ENCODE assay signal across 11 cellular contexts in genomic region chr13:40651866-40652587, GRCh38. TPM values are rescaled to one million over a fixed set of nuclear protein-coding genes. Genes with fewer than 3 reads are reported as not detected.
DNase-seq lines count a peak whose midpoint lies in the region; ATAC-seq and TF ChIP-seq lines count a peak whose summit lies in the region.
"Had no signal": no experiment of that assay in that cellular context is flagged by ENCODE, and none has a peak within 500 bp of the region (broad histone marks: within the 10 kb centered on the region; RNA-seq: fewer than 3 reads in every experiment).

No MANE protein-coding gene starts in this region.

- no peaks in the 10 kb centered on the region for H3K27me3 ChIP-seq in Karpas-422 (ENCODE audit: low read length)
- H3K27me3 ChIP-seq in gastrocnemius medialis: no peaks in the 10 kb centered on the region

- no peaks in the 10 kb centered on the region for H3K9me3 Mint-ChIP-seq in mesothelial cell of epicardium

- H3K27ac ChIP-seq in Karpas-422 (ENCODE audit: low read length) (peak overlapping the region; percentile 74), gastrocnemius medialis (peak overlapping the region in 1 of 4 donors; percentile 73)
- H3K27ac ChIP-seq: 22Rv1 had no signal

- H2AFZ ChIP-seq in Karpas-422 (ENCODE audit: low read length): no peak overlapping the region

- H3K9me2 ChIP-seq in Karpas-422 (replicated peaks; ENCODE audit: insufficient read depth, low read length): no peaks in the 10 kb centered on the region

- no peaks in the 10 kb centered on the region for H3K27me3 Mint-ChIP-seq in mesothelial cell of epicardium (ENCODE audit: low read depth)

- TF ChIP-seq CTCF in mesothelial cell of epicardium (IDR thresholded peaks at IDR 0.05; ENCODE audit: unreplicated experiment): no peak
- no peak for TF ChIP-seq CTCF in mucosa of descending colon (IDR thresholded peaks at IDR 0.05)
- TF ChIP-seq CTCF in gastrocnemius medialis (IDR thresholded peaks at IDR 0.05 in 4 of 5, conservative IDR thresholded peaks at IDR 0.05 in 1 of 5): no peak

- H3K36me3 ChIP-seq in Karpas-422 (ENCODE audit: insufficient read depth, low read length): no peaks in the 10 kb centered on the region
- no peaks in the 10 kb centered on the region for H3K36me3 ChIP-seq in mucosa of descending colon (ENCODE audit: low read depth)
- H3K36me3 ChIP-seq in gastrocnemius medialis: no peaks in the 10 kb centered on the region

- peak overlapping the region; percentile 54 for H3K4me2 ChIP-seq in Karpas-422 (ENCODE audit: low read depth, low read length, poor library complexity, severe bottlenecking)

- H3K4me3 Mint-ChIP-seq in mesothelial cell of epicardium: no peak overlapping the region

- DNase-seq in DMS79 treated with DMSO at 0.1 percent for 48 hours (lab: John Stamatoyannopoulos, UW) (peak; percentile 2), DMS79 (lab: John Stamatoyannopoulos, UW) (no peak), Karpas-422 (peak; percentile 78), mesothelial cell of epicardium (ENCODE audit: low spot score in 2 of 2, unreplicated experiment in 2 of 2) (no peak), mucosa of descending colon (no peak), SIG-M5 (lab: John Stamatoyannopoulos, UW) (no peak), gastrocnemius medialis (no peak)
- DNase-seq: aorta, T1000 had no signal

- H3K9me3 ChIP-seq in Karpas-422 (ENCODE audit: low read length) (no peaks in the 10 kb centered on the region), mucosa of descending colon (no peaks in the 10 kb centered on the region), gastrocnemius medialis (no peaks in the 10 kb centered on the region)

- H4K20me1 ChIP-seq in Karpas-422 (ENCODE audit: insufficient read depth, low read depth, low read length): peaks cover 51% of the 10 kb centered on the region; the same call in 1 of the 2 replicates

- TF ChIP-seq POLR2A in gastrocnemius medialis (IDR thresholded peaks at IDR 0.05): no peak

- in situ Hi-C loops in gastrocnemius medialis (cut with MboI; ENCODE audit: low sequenced_read_pairs in 4 of 4): loop anchor here in 2 of 4 donors (25.0 kb wide), 2 partner anchors 115 to 415 kb away; no protein-coding TSS in a partner anchor

- H3K4me1 Mint-ChIP-seq in mesothelial cell of epicardium: peaks cover 61% of the 10 kb centered on the region

- H3K9ac ChIP-seq in Karpas-422 (ENCODE audit: low read length): peak overlapping the region; percentile 28; the same call in 1 of the 2 replicates

- peaks cover 97% of the 10 kb centered on the region for H3K79me2 ChIP-seq in Karpas-422 (ENCODE audit: low read length)

- H3K4me1 ChIP-seq in Karpas-422 (ENCODE audit: low read length) (peaks cover 98% of the 10 kb centered on the region), mucosa of descending colon (ENCODE audit: low read depth) (peaks cover 43% of the 10 kb centered on the region), gastrocnemius medialis (peaks cover 76 to 87% of the 10 kb centered on the region in 2 donors)

- ATAC-seq in GM21786 (IDR thresholded peaks at IDR 0.05; ENCODE audit: unreplicated experiment): peak; percentile 36
- ATAC-seq in mucosa of descending colon: no peak
- no peak for ATAC-seq in gastrocnemius medialis

- peak overlapping the region; percentile 64 for H3K27ac Mint-ChIP-seq in mesothelial cell of epicardium

- H3K4me3 ChIP-seq in Karpas-422 (ENCODE audit: low read length) (peak overlapping the region; percentile 14; the same call in 1 of the 2 replicates), mucosa of descending colon (no peak overlapping the region), gastrocnemius medialis (no peak overlapping the region)

- intact Hi-C loops in mucosa of descending colon (cut with DNase I, micrococcal nuclease): no loop called here
- intact Hi-C loops in gastrocnemius medialis (cut with DNase I; ENCODE audit: low total_unique reads): no loop called here

- no peaks in the 10 kb centered on the region for H3K36me3 Mint-ChIP-seq in mesothelial cell of epicardium

RNA-seq across cellular contexts. Expression of gene FOXO1, which starts 14.4 kb away (rescaled TPM):
- 27.6 and 51.6 TPM in 2 replicates for total RNA-seq in Karpas-422 (2014; rRNA removed; shearing (Covaris generic); ENCODE audit: low replicate concordance)
- total RNA-seq in mesothelial cell of epicardium (31.7 to 33.7 TPM (median 32.7 TPM) in 3 replicates), mucosa of descending colon (10 to 100 TPM; 28.7 to 34.1 (median 30.5) TPM), gastrocnemius medialis (100 to 1,000 TPM; 117 to 250 (median 159) TPM)

Comparison
In these comparisons a context has a peak if more than half of its experiments do, and no peak if none do; other contexts are left out.
1. DNase-seq: peak in DMS79 treated with DMSO at 0.1 percent for 48 hours (single experiment) and Karpas-422 (single experiment); none in DMS79 (single experiment), mesothelial cell of epicardium (0 of 2), mucosa of descending colon (0 of 3), SIG-M5 (single experiment) and gastrocnemius medialis (0 of 2).